18 cellular contexts compared by ENCODE assay signal in genomic region chrX:144275403-144275802, GRCh38.
DNase-seq lines count a peak whose midpoint lies in the region; ATAC-seq and TF ChIP-seq lines count a peak whose summit lies in the region.
"Had no signal": no experiment of that assay in that cellular context is flagged by ENCODE, and none has a peak within 500 bp of the region (broad histone marks: within the 10 kb centered on the region; RNA-seq: fewer than 3 reads in every experiment).

No MANE protein-coding gene starts in this region.

- H3K36me3 ChIP-seq in lower lobe of right lung (no peaks in the 10 kb centered on the region), Caco-2 (ENCODE audit: control insufficient read depth, insufficient read depth, low read length) (no peaks in the 10 kb centered on the region)
- H3K36me3 ChIP-seq: colonic mucosa had no signal

- H3K27ac ChIP-seq in lower lobe of right lung: no peak overlapping the region
- H3K27ac ChIP-seq: colonic mucosa had no signal

- POLR2A ChIA-PET in Caco-2 (lab: Charles Lee): no interaction called here

- BruUV-seq in Caco-2 (replicated peaks; lab: Mats Ljungman, UMichigan): no TSS peak

- no peaks in the 10 kb centered on the region for H3K36me3 Mint-ChIP-seq in Caco-2 (ENCODE audit: insufficient read depth, unreplicated experiment)
- H3K36me3 Mint-ChIP-seq in activated CD8-positive, alpha-beta memory T cell treated with anti-CD3 and anti-CD28 coated beads, Interleukin-2, amount 10 ng/mL, durations not matched to agents 7 days and 5 days: no peaks in the 10 kb centered on the region

- no peaks in the 10 kb centered on the region for H3K4me1 Mint-ChIP-seq in Caco-2 (ENCODE audit: low read depth, unreplicated experiment)
- H3K4me1 Mint-ChIP-seq in activated CD8-positive, alpha-beta memory T cell treated with anti-CD3 and anti-CD28 coated beads, Interleukin-2, amount 10 ng/mL, durations not matched to agents 7 days and 5 days: no peaks in the 10 kb centered on the region

- no peaks in the 10 kb centered on the region for H3K9me3 ChIP-seq in lower lobe of right lung
- H3K9me3 ChIP-seq in Caco-2: no peaks in the 10 kb centered on the region
- H3K9me3 ChIP-seq: colonic mucosa had no signal

- H3K4me3 Mint-ChIP-seq in Caco-2 (ENCODE audit: unreplicated experiment): no peak overlapping the region
- H3K4me3 Mint-ChIP-seq in activated CD8-positive, alpha-beta memory T cell treated with anti-CD3 and anti-CD28 coated beads, Interleukin-2, amount 10 ng/mL, durations not matched to agents 7 days and 5 days: no peak overlapping the region

- H3K9me3 Mint-ChIP-seq in Caco-2 (ENCODE audit: unreplicated experiment): peaks cover 18% of the 10 kb centered on the region
- peaks cover 9% of the 10 kb centered on the region for H3K9me3 Mint-ChIP-seq in activated CD8-positive, alpha-beta memory T cell treated with anti-CD3 and anti-CD28 coated beads, Interleukin-2, amount 10 ng/mL, durations not matched to agents 7 days and 5 days (ENCODE audit: low read depth)

- peak; percentile 68 to 94 for ATAC-seq in lower lobe of right lung
- no peak for ATAC-seq in activated CD8-positive, alpha-beta memory T cell treated with anti-CD3 and anti-CD28 coated beads, Interleukin-2, amount 10 ng/mL, durations not matched to agents 7 days and 5 days

- CTCF ChIA-PET in Caco-2 (lab: Charles Lee): no interaction called here
- CTCF ChIA-PET in activated CD8-positive, alpha-beta memory T cell treated with anti-CD3 and anti-CD28 coated beads, Interleukin-2, amount 10 ng/mL, durations not matched to agents 7 days and 5 days (lab: Charles Lee): no interaction called here

- H3K4me1 ChIP-seq in lower lobe of right lung: no peaks in the 10 kb centered on the region
- no peaks in the 10 kb centered on the region for H3K4me1 ChIP-seq in Caco-2
- H3K4me1 ChIP-seq: colonic mucosa had no signal

- H3K27me3 ChIP-seq in lower lobe of right lung (ENCODE audit: low read depth) (no peaks in the 10 kb centered on the region), Caco-2 (replicated peaks; ENCODE audit: control insufficient read depth, insufficient read depth, low read length) (no peaks in the 10 kb centered on the region)
- H3K27me3 ChIP-seq: colonic mucosa had no signal

- H3K4me3 ChIP-seq in lower lobe of right lung (no peak overlapping the region), Caco-2 (ENCODE audit: low read depth, low read length) (no peak overlapping the region)
- H3K4me3 ChIP-seq: colonic mucosa had no signal

- TF ChIP-seq CTCF in lower lobe of right lung (IDR thresholded peaks at IDR 0.05) (no peak), Caco-2 (IDR thresholded peaks at IDR 0.05; ENCODE audit: insufficient read depth in 1 of 2, low read depth in 1 of 2, low read length in 1 of 2, severe bottlenecking in 1 of 2, unreplicated experiment in 1 of 2) (no peak)

- intact Hi-C loops in lower lobe of right lung (cut with DNase I) (no loop called here), Caco-2 (cut with micrococcal nuclease; ENCODE audit: unreplicated experiment) (no loop called here), posterior cingulate gyrus (cut with DNase I) (no loop called here)

- peak; percentile 89 for DNase-seq in DMS53 treated with DMSO at 0.1 percent for 48 hours (lab: John Stamatoyannopoulos, UW; ENCODE audit: unreplicated experiment)
- peak; percentile 25 for DNase-seq in NCI-H2029 treated with DMSO at 0.1 percent for 48 hours (lab: John Stamatoyannopoulos, UW)
- DNase-seq in SHP77 (lab: John Stamatoyannopoulos, UW): peak; percentile 20 to 28
- DNase-seq in lower lobe of right lung: no peak
- DNase-seq in Caco-2: no peak
- DNase-seq in posterior cingulate gyrus: no peak
- DNase-seq in activated CD8-positive, alpha-beta memory T cell treated with anti-CD3 and anti-CD28 coated beads, Interleukin-2, amount 10 ng/mL, durations not matched to agents 7 days and 5 days: no peak
- DNase-seq: activated CD4-positive, alpha-beta T cell treated with anti-CD3 and anti-CD28 coated beads for 4 hours; activated CD8-positive, alpha-beta memory T cell treated with anti-CD3 and anti-CD28 coated beads, Interleukin-2, amount 50 U/mL, for 48 hours; activated gamma-delta T cell treated with Interleukin-2 at 50 U/mL for 16 hours; AML-193; anterior cingulate cortex; colonic mucosa; foreskin melanocyte; Kasumi-1; right cardiac atrium; stimulated activated CD4-positive, alpha-beta T cell treated with anti-CD3 and anti-CD28 coated beads, Interleukin-1b, Interleukin-23, amount 100 ng/mL, for 48 hours; T1000 had no signal

- H3K27me3 Mint-ChIP-seq in Caco-2 (ENCODE audit: insufficient read depth, unreplicated experiment): no peaks in the 10 kb centered on the region
- H3K27me3 Mint-ChIP-seq in activated CD8-positive, alpha-beta memory T cell treated with anti-CD3 and anti-CD28 coated beads, Interleukin-2, amount 10 ng/mL, durations not matched to agents 7 days and 5 days: no peaks in the 10 kb centered on the region

- H3K27ac Mint-ChIP-seq in Caco-2 (ENCODE audit: unreplicated experiment): no peak overlapping the region
- no peak overlapping the region for H3K27ac Mint-ChIP-seq in activated CD8-positive, alpha-beta memory T cell treated with anti-CD3 and anti-CD28 coated beads, Interleukin-2, amount 10 ng/mL, durations not matched to agents 7 days and 5 days

Comparison
In these comparisons a context has a peak if more than half of its experiments do, and no peak if none do; other contexts are left out.
1. DNase-seq: peak in DMS53 treated with DMSO at 0.1 percent for 48 hours (single experiment), NCI-H2029 treated with DMSO at 0.1 percent for 48 hours (single experiment) and SHP77 (2 of 2); none in lower lobe of right lung (single experiment), Caco-2 (0 of 2), posterior cingulate gyrus (0 of 10) and activated CD8-positive, alpha-beta memory T cell treated with anti-CD3 and anti-CD28 coated beads, Interleukin-2, amount 10 ng/mL, durations not matched to agents 7 days and 5 days (single experiment).